25 cellular contexts compared by ENCODE assay signal in genomic region chrX:73818200-73819116, GRCh38. TPM values are rescaled to one million over a fixed set of nuclear protein-coding genes. Genes with fewer than 3 reads are reported as not detected.
A peak's percentile ranks its signal among the peaks of the same experiment; 100 is the strongest.
DNase-seq lines count a peak whose midpoint lies in the region; ATAC-seq, FAIRE-seq and TF ChIP-seq lines count a peak whose summit lies in the region.
"Had no signal": no experiment of that assay in that cellular context is flagged by ENCODE, and none has a peak within 500 bp of the region (broad histone marks: within the 10 kb centered on the region; RNA-seq: fewer than 3 reads in every experiment).

No MANE protein-coding gene starts in this region.

- RAD21 ChIA-PET in GM12878 (lab: Charles Lee; ENCODE audit: unreplicated experiment), result no interaction called here

- CTCF ChIA-PET in HEK293 (lab: Yijun Ruan, JAX), result interaction anchor here (0.6 to 1.3 kb wide), 2 partner anchors 530 to 1120 kb away, joined by 4 to 5 read pairs; no protein-coding TSS in a partner anchor
- CTCF ChIA-PET in PC-3 (lab: Charles Lee), result no interaction called here
- CTCF ChIA-PET in GM12878 (lab: Yijun Ruan, JAX), result interaction anchor here (1.0 kb wide), 1 partner anchor 12 kb away, joined by 3 read pairs; no protein-coding TSS in a partner anchor

- H3K27me3 ChIP-seq in PC-3 (ENCODE audit: low read length) (no peaks in the 10 kb centered on the region), GM12878 (replicated peaks in 1 of 2; ENCODE audit: control insufficient read depth in 2 of 2, insufficient read depth in 2 of 2, low read length in 1 of 2) (no peaks in the 10 kb centered on the region)
- H3K27me3 ChIP-seq: BLaER1 treated with 17β-estradiol and CSF1 and Interleukin-3, amounts not matched to agents 10 nM and 100 nM had no signal

- SMC1A ChIA-PET in GM12878 (lab: Charles Lee; ENCODE audit: uncharacterized antibody, unreplicated experiment), result interaction anchor here (0.6 kb wide), 1 partner anchor 37 kb away, joined by 3 read pairs; no protein-coding TSS in a partner anchor

- in situ Hi-C loops in GM12878 (cut with MboI), result no loop called here

- no peak for TF ChIP-seq POLR2A in GM12878 (IDR thresholded peaks at IDR 0.05; ENCODE audit: low read depth, low read length)

- intact Hi-C loops in PC-3 (cut with micrococcal nuclease) (no loop called here), GM12878 (cut with micrococcal nuclease; ENCODE audit: unreplicated experiment) (no loop called here)

- no peak for ATAC-seq in PC-3
- ATAC-seq in GM12878, result no peak
- ATAC-seq in HG02981 (IDR thresholded peaks at IDR 0.05; ENCODE audit: unreplicated experiment), result no peak
- ATAC-seq in GM18511 (IDR thresholded peaks at IDR 0.05; ENCODE audit: unreplicated experiment), result no peak
- ATAC-seq: A549; CD8-positive, alpha-beta T cell had no signal

- no peaks in the 10 kb centered on the region for H3F3A ChIP-seq in PC-3 (ENCODE audit: low read length, unreplicated experiment)

- peak; percentile 45 for FAIRE-seq in GM19239 (lab: Jason Lieb, UNC)
- peak; percentile 64 for FAIRE-seq in GM12878 (lab: Jason Lieb, UNC)
- FAIRE-seq: D721Med, G401.6, GM12892, GM18507 had no signal

- peaks cover 29 to 46% of the 10 kb centered on the region in 2 experiments for H3K36me3 ChIP-seq in HEK293 (ENCODE audit: control insufficient read depth in 2 of 2, insufficient read depth in 1 of 2, low read length in 2 of 2)
- H3K36me3 ChIP-seq in PC-3 (ENCODE audit: low read depth, low read length), result no peaks in the 10 kb centered on the region
- H3K36me3 ChIP-seq in GM12878 (ENCODE audit: control insufficient read depth in 2 of 2, insufficient read depth in 2 of 2, low read length in 1 of 2), result no peaks in the 10 kb centered on the region

- BruUV-seq in PC-3 (replicated peaks; lab: Mats Ljungman, UMichigan) (no TSS peak), GM12878 (replicated peaks; lab: Mats Ljungman, UMichigan) (no TSS peak)

- TF ChIP-seq CTCF in HEK293 (tag by site-specific recombination; IDR thresholded peaks at IDR 0.05) (no peak), PC-3 (conservative IDR thresholded peaks at IDR 0.05; ENCODE audit: low read depth, low read length) (no peak), GM12878 (IDR thresholded peaks at IDR 0.05 in 2 of 3, conservative IDR thresholded peaks at IDR 0.05 in 1 of 3; ENCODE audit: control insufficient read depth in 2 of 3, extremely low read depth in 1 of 3, insufficient read depth in 1 of 3, low read depth in 3 of 3, low read length in 3 of 3) (no peak), GM20000 (IDR thresholded peaks at IDR 0.05; ENCODE audit: extremely low read depth, missing control alignments) (no peak)

- no peaks in the 10 kb centered on the region for H3K9me2 ChIP-seq in PC-3 (replicated peaks; ENCODE audit: low read length)

- no peaks in the 10 kb centered on the region for H4K20me1 ChIP-seq in PC-3 (ENCODE audit: low read length)
- H4K20me1 ChIP-seq in GM12878 (ENCODE audit: control insufficient read depth, insufficient read depth), result no peaks in the 10 kb centered on the region

- H3K79me2 ChIP-seq in PC-3 (ENCODE audit: low read length), result no peaks in the 10 kb centered on the region
- H3K79me2 ChIP-seq in GM12878 (ENCODE audit: control insufficient read depth, insufficient read depth, low read length), result no peaks in the 10 kb centered on the region

- POLR2A ChIA-PET in HEK293 (lab: Yijun Ruan, JAX) (interaction anchor here (0.6 to 2.3 kb wide), 12 partner anchors 11 to 844 kb away, joined by 3 to 10 read pairs (median 6); partner anchors contain the start of gene XIST), PC-3 (lab: Charles Lee; ENCODE audit: unreplicated experiment) (no interaction called here), GM12878 (lab: Charles Lee) (no interaction called here)

- 71% methylated on average over 3 of the region's 3 CpGs for whole genome bisulfite sequencing in GM12878 (ENCODE audit: insufficient coverage, insufficient replicate concordance, low lambda C conversion rate, missing lambda C conversion rate)

- DNase-seq in GM19239 (ENCODE audit: insufficient read length, low spot score), result no peak
- no peak for DNase-seq in PC-3
- no peak for DNase-seq in GM12878 (ENCODE audit: low read depth, low spot score)
- no peak for DNase-seq in T1000 (lab: John Stamatoyannopoulos, UW)
- DNase-seq in GM20000 (ENCODE audit: low spot score), result no peak
- DNase-seq: AML-193; Caco-2; Calu3; CD4-positive, alpha-beta T cell; CD8-positive, alpha-beta T cell; DMS79 treated with DMSO at 0.1 percent for 48 hours; GF-D8 had no signal

- H3K4me3 ChIP-seq in HEK293 (ENCODE audit: low read depth, low read length), result no peak overlapping the region
- no peak overlapping the region for H3K4me3 ChIP-seq in PC-3 (ENCODE audit: low read length)
- no peak overlapping the region for H3K4me3 ChIP-seq in GM12878
- H3K4me3 ChIP-seq: A549; BLaER1 treated with 17β-estradiol and CSF1 and Interleukin-3, amounts not matched to agents 10 nM and 100 nM had no signal

- TF ChIP-seq RAD21 in GM12878 (IDR thresholded peaks at IDR 0.05; ENCODE audit: insufficient read depth, low read depth, low read length), result no peak

- H3K9me3 ChIP-seq in HEK293 (ENCODE audit: control insufficient read depth, insufficient read depth, low read depth, low read length) (no peaks in the 10 kb centered on the region), PC-3 (ENCODE audit: low read length) (no peaks in the 10 kb centered on the region), GM12878 (replicated peaks; ENCODE audit: control insufficient read depth, insufficient read depth, low read length) (no peaks in the 10 kb centered on the region)
- H3K9me3 ChIP-seq: A549; BLaER1 treated with 17β-estradiol and CSF1 and Interleukin-3, amounts not matched to agents 10 nM and 100 nM; Caco-2 had no signal

- no peak overlapping the region for H2AFZ ChIP-seq in PC-3 (ENCODE audit: low read length)
- no peak overlapping the region for H2AFZ ChIP-seq in GM12878 (ENCODE audit: control insufficient read depth, low read depth, low read length)

- H3K4me2 ChIP-seq in PC-3 (ENCODE audit: low read length) (peak overlapping the region; percentile 41; the same call in 1 of the 2 replicates), GM12878 (ENCODE audit: control insufficient read depth, insufficient read depth) (no peak overlapping the region)
- H3K4me2 ChIP-seq: BLaER1 treated with 17β-estradiol and CSF1 and Interleukin-3, amounts not matched to agents 10 nM and 100 nM had no signal

- H3K4me1 ChIP-seq in HEK293 (ENCODE audit: control insufficient read depth, insufficient read depth, low read length) (peaks cover 43% of the 10 kb centered on the region), PC-3 (ENCODE audit: insufficient read depth, low read length) (no peaks in the 10 kb centered on the region), GM12878 (ENCODE audit: control insufficient read depth, insufficient read depth, low read length) (no peaks in the 10 kb centered on the region)
- H3K4me1 ChIP-seq: A549; BLaER1 treated with 17β-estradiol and CSF1 and Interleukin-3, amounts not matched to agents 10 nM and 100 nM; Caco-2 had no signal

- H3K27ac ChIP-seq in HEK293 (ENCODE audit: extremely low read depth, low read depth, low read length) (peak overlapping the region; percentile 69), PC-3 (ENCODE audit: low read length) (no peak overlapping the region), GM12878 (ENCODE audit: control insufficient read depth, insufficient read depth) (no peak overlapping the region)
- H3K27ac ChIP-seq: 22Rv1; A549; BLaER1 treated with 17β-estradiol and CSF1 and Interleukin-3, amounts not matched to agents 10 nM and 100 nM; C4-2B had no signal

- H3K9ac ChIP-seq in PC-3 (ENCODE audit: low read length) (no peak overlapping the region), GM12878 (ENCODE audit: control insufficient read depth, insufficient read depth, low read length) (no peak overlapping the region)
- H3K9ac ChIP-seq: BLaER1 treated with 17β-estradiol and CSF1 and Interleukin-3, amounts not matched to agents 10 nM and 100 nM had no signal

- TF ChIP-seq EP300 in GM12878 (IDR thresholded peaks at IDR 0.05; ENCODE audit: borderline replicate concordance in 1 of 2, control insufficient read depth in 1 of 2, low read depth in 2 of 2, low read length in 2 of 2), result no peak

TF ChIP-seq in HEK293, 187 proteins besides CTCF, POLR2A, EP300 and RAD21 (continues in another document):
- TF ChIP-seq REPIN1 (tag by site-specific recombination; IDR thresholded peaks at IDR 0.05; ENCODE audit: low read depth) (no peak), ZNF777 (tag by site-specific recombination; IDR thresholded peaks at IDR 0.05; ENCODE audit: borderline replicate concordance) (no peak), ZNF266 (tag by site-specific recombination; IDR thresholded peaks at IDR 0.05; ENCODE audit: low read depth) (no peak), MZF1 (tag by site-specific recombination; IDR thresholded peaks at IDR 0.05; ENCODE audit: borderline replicate concordance) (0 out of 2 replicates have a peak, but pooled peaks have one; percentile 22)

TF ChIP-seq in GM12878, 131 proteins besides CTCF, POLR2A, EP300 and RAD21:
- TF ChIP-seq ZBED1 (IDR thresholded peaks at IDR 0.05; ENCODE audit: borderline replicate concordance) (no peak), CBX3 (IDR thresholded peaks at IDR 0.05; ENCODE audit: borderline replicate concordance, low read depth) (no peak)

RNA-seq across cellular contexts. Expression of gene XIST, which starts 34.1 kb away (rescaled TPM):
- total RNA-seq in PC-3 (2014; rRNA removed) (not detected in 2 replicates), GM12878 (2014; rRNA removed) (77.3 and 93.1 TPM in 2 replicates), GM12878 (2014; rRNA removed; fragmentation: Illumina TruSeq; extraction: Trizol) (105 and 119 TPM in 2 replicates), GM12878 (2021) (154 and 170 TPM in 2 replicates)
- total RNA-seq in GM12878 (2013; cell fraction: nucleolus; rRNA removed), result 4,039 and 4,200 TPM in 2 replicates
- polyA plus RNA-seq in GM12878 (2011; ENCODE audit: low read depth), result 133 TPM
- polyA plus RNA-seq in GM12878 (2011; rRNA removed) (787 and 1,031 TPM in 2 replicates), GM12878 (2014; fragmentation: Illumina TruSeq; extraction: Trizol) (322 and 429 TPM in 2 replicates), GM12878 (2014; fragmentation: Nextera tagmentation; extraction: Ambion mirVana) (10 to 100 TPM; 53.4 to 77.6 TPM), GM12878 (2014; rRNA removed) (215 and 227 TPM in 2 replicates), GM12878 (2016; fragmentation: Nextera tagmentation; extraction: Ambion mirVana) (10 to 100 TPM; 39.1 to 41.6 TPM)
- 6.1 and 6.2 TPM in 2 replicates for polyA plus RNA-seq in GM12878 (2011; cell fraction: cytosol; rRNA removed)
- 2,765 and 5,125 TPM in 2 replicates for polyA plus RNA-seq in GM12878 (2011; cell fraction: nucleus; rRNA removed)
- polyA plus RNA-seq in GM12878 (2012), result 262 and 278 TPM in 2 replicates
- polyA minus RNA-seq in GM12878 (2011; rRNA and poly(A)+ RNA removed), result 481 and 554 TPM in 2 replicates
- 7.1 and 9.0 TPM in 2 replicates for polyA minus RNA-seq in GM12878 (2011; cell fraction: cytosol; rRNA and poly(A)+ RNA removed)
- 1,025 and 1,734 TPM in 2 replicates for polyA minus RNA-seq in GM12878 (2011; cell fraction: nucleus; rRNA and poly(A)+ RNA removed)
- total RNA-seq: A172; B cell; CD4-positive, alpha-beta T cell; CD8-positive, alpha-beta T cell had no signal
